In the genomic region with DNA sequence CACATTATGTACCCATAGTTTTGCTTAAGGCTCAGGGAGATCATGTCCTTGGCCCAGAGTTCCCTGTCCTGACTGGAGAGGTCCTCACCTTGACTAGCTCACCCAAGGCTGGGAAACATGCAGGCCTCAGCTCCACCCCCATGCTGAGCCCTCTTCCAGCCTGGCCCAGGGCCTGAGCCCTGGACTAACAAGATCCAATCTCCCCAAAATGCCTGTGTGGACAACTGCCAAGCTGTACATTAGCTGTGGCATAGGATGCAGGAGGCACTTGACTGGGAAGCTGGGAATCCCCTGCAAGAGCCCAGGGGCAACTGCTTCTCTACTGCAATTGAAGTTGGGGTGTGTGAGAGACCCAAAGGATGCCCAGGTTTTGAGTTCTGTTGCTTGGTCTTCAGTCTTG, we compare ENCODE assay signal across 20 cellular contexts. TPM values are rescaled to one million over a fixed set of nuclear protein-coding genes. Genes with fewer than 3 reads are reported as not detected.
DNase-seq lines count a peak whose midpoint lies in the region; ATAC-seq and TF ChIP-seq lines count a peak whose summit lies in the region.
"Had no signal": no experiment of that assay in that cellular context is flagged by ENCODE, and none has a peak within 500 bp of the region (broad histone marks: within the 10 kb centered on the region; RNA-seq: fewer than 3 reads in every experiment).

No MANE protein-coding gene starts in this region.

- no peak for TF ChIP-seq POLR2A in right lobe of liver (IDR thresholded peaks at IDR 0.05)

- H3K9me3 ChIP-seq in BLaER1 treated with 17β-estradiol and CSF1 and Interleukin-3, amounts not matched to agents 10 nM and 100 nM (replicated peaks in 1 of 11): no peaks in the 10 kb centered on the region
- no peaks in the 10 kb centered on the region for H3K9me3 ChIP-seq in T-helper 17 cell (ENCODE audit: control insufficient read depth, low read length, poor library complexity, severe bottlenecking)
- H3K9me3 ChIP-seq in right lobe of liver: no peaks in the 10 kb centered on the region
- H3K9me3 ChIP-seq: HAP-1 had no signal

- peaks cover 41% of the 10 kb centered on the region for H3K4me1 Mint-ChIP-seq in T-helper 17 cell

- peak; percentile 8 for DNase-seq in GM13977 (ENCODE audit: low spot score)
- DNase-seq in T-helper 17 cell: no peak
- DNase-seq in posterior vena cava (ENCODE audit: low spot score): peak; percentile 22
- no peak for DNase-seq in right lobe of liver
- DNase-seq: DMS53, GF-D8, IMR-90, NCI-H1105 treated with DMSO at 0.1 percent for 48 hours, NCI-H2029 treated with DMSO at 0.1 percent for 48 hours, NCI-H446, NCI-H526, PC-9, RPMI8226, SHP77 had no signal

- H3K4me3 ChIP-seq in BLaER1 treated with 17β-estradiol and CSF1 and Interleukin-3, amounts not matched to agents 10 nM and 100 nM: no peak overlapping the region
- H3K4me3 ChIP-seq in right lobe of liver: no peak overlapping the region
- H3K4me3 ChIP-seq: HAP-1, PC-9 had no signal

- peak overlapping the region; percentile 72 for H3K27ac Mint-ChIP-seq in T-helper 17 cell

- in situ Hi-C loops in GM13977 (cut with MboI; ENCODE audit: low pct_unique_long_range_greater_than_20kb, low sequenced_read_pairs, unreplicated experiment): no loop called here

- H3K36me3 ChIP-seq in BLaER1 treated with 17β-estradiol and CSF1 and Interleukin-3, amounts not matched to agents 10 nM and 100 nM: no peaks in the 10 kb centered on the region
- peaks cover 0 to 11% (median 0%) of the 10 kb centered on the region in 4 donors for H3K36me3 ChIP-seq in right lobe of liver
- H3K36me3 ChIP-seq: HAP-1 had no signal

- H3K27ac ChIP-seq in BLaER1 treated with 17β-estradiol and CSF1 and Interleukin-3, amounts not matched to agents 10 nM and 100 nM: no peak overlapping the region
- H3K27ac ChIP-seq in right lobe of liver: no peak overlapping the region
- H3K27ac ChIP-seq: C4-2B, KMS-11, PC-9 had no signal

- peaks cover 2% of the 10 kb centered on the region for H3K36me3 Mint-ChIP-seq in T-helper 17 cell (ENCODE audit: low read depth)

- peaks cover 0 to 13% (median 0%) of the 10 kb centered on the region in 11 experiments; a peak in 3 of 22 replicates for H3K27me3 ChIP-seq in BLaER1 treated with 17β-estradiol and CSF1 and Interleukin-3, amounts not matched to agents 10 nM and 100 nM
- no peaks in the 10 kb centered on the region for H3K27me3 ChIP-seq in right lobe of liver

- intact Hi-C loops in posterior vena cava (cut with DNase I) (no loop called here), right lobe of liver (cut with DNase I) (no loop called here)

- H3K9ac ChIP-seq in BLaER1 treated with 17β-estradiol and CSF1 and Interleukin-3, amounts not matched to agents 10 nM and 100 nM: no peak overlapping the region
- H3K9ac ChIP-seq: KMS-11 had no signal

- no peaks in the 10 kb centered on the region for H3K27me3 Mint-ChIP-seq in T-helper 17 cell

- H4K20me1 ChIP-seq in BLaER1 treated with 17β-estradiol and CSF1 and Interleukin-3, amounts not matched to agents 10 nM and 100 nM: peaks cover 0 to 32% (median 0%) of the 10 kb centered on the region in 11 experiments; a peak in 5 of 22 replicates

- peaks cover 49 to 93% (median 88%) of the 10 kb centered on the region in 10 experiments for H3K4me1 ChIP-seq in BLaER1 treated with 17β-estradiol and CSF1 and Interleukin-3, amounts not matched to agents 10 nM and 100 nM
- H3K4me1 ChIP-seq in right lobe of liver: no peaks in the 10 kb centered on the region
- H3K4me1 ChIP-seq: HAP-1 had no signal

- no peak for ATAC-seq in T-helper 17 cell
- ATAC-seq in HG03460 (IDR thresholded peaks at IDR 0.05; ENCODE audit: unreplicated experiment): no peak
- ATAC-seq in HG03039 (IDR thresholded peaks at IDR 0.05; ENCODE audit: unreplicated experiment): no peak
- no peak for ATAC-seq in right lobe of liver

- peak overlapping the region in 9 of 11 experiments; percentile 87 to 99 (median 93); a peak in 18 of 22 replicates for H3K4me2 ChIP-seq in BLaER1 treated with 17β-estradiol and CSF1 and Interleukin-3, amounts not matched to agents 10 nM and 100 nM
- H3K4me2 ChIP-seq: KMS-11, PC-9 had no signal

- no peak overlapping the region for H3K4me3 Mint-ChIP-seq in T-helper 17 cell

- TF ChIP-seq CTCF in GM13977 (IDR thresholded peaks at IDR 0.05; ENCODE audit: extremely low read depth, insufficient read depth, missing control alignments): no peak
- TF ChIP-seq CTCF in right lobe of liver (IDR thresholded peaks at IDR 0.05): no peak

RNA-seq across cellular contexts. Expression of a gene that starts 2.1 kb away (rescaled TPM):
- 1 to 10 TPM in 1 of 2 donors, under 1 TPM in 1; 0.77 to 1.6 TPM for total RNA-seq in T-helper 17 cell
- not detected for total RNA-seq in posterior vena cava
- under 1 TPM; 0.12 to 0.37 (median 0.18) TPM for total RNA-seq in right lobe of liver
- total RNA-seq: IMR-90, PC-9 had no signal

RNA-seq across cellular contexts. Expression of a gene that starts 12.9 kb away (rescaled TPM):
- total RNA-seq in T-helper 17 cell: 10 to 100 TPM; 11.3 to 17.7 TPM
- total RNA-seq in posterior vena cava: 1 to 10 TPM; 4.7 to 5.1 TPM
- total RNA-seq in right lobe of liver: 10 to 100 TPM in 1 of 6 experiments, 1 to 10 TPM in 5; 1.7 to 12.1 (median 3.3) TPM

RNA-seq across cellular contexts. Expression of a gene that starts 28.4 kb away (rescaled TPM):
- total RNA-seq in T-helper 17 cell: 10 to 100 TPM; 38.4 to 42.5 TPM
- total RNA-seq in posterior vena cava: not detected
- 10 to 100 TPM; 13.3 to 33.9 (median 21.5) TPM for total RNA-seq in right lobe of liver
- total RNA-seq: IMR-90 had no signal

RNA-seq across cellular contexts. Expression of a gene that starts 36.5 kb away (rescaled TPM):
- total RNA-seq in T-helper 17 cell (1 to 10 TPM; 1.9 to 2.3 TPM), posterior vena cava (not detected), right lobe of liver (not detected)
- total RNA-seq: IMR-90 had no signal

RNA-seq across cellular contexts. Expression of a gene that starts 39.9 kb away (rescaled TPM):
- total RNA-seq in T-helper 17 cell (100 to 1,000 TPM in 1 of 2 donors, 10 to 100 TPM in 1; 99.8 to 124 TPM), posterior vena cava (10 to 100 TPM; 46.3 to 49.1 TPM), right lobe of liver (10 to 100 TPM; 21.3 to 35.7 (median 28.4) TPM)

Comparison
In these comparisons a context has a peak if more than half of its experiments do, and no peak if none do; other contexts are left out.
1. DNase-seq: peak in GM13977 (single experiment) and posterior vena cava (single experiment); none in T-helper 17 cell (0 of 3) and right lobe of liver (0 of 3).
2. RNA of a gene that starts 28.4 kb away (total RNA-seq): 38.4 to 42.5 TPM in T-helper 17 cell and 13.3 to 33.9 TPM in right lobe of liver; not detected in posterior vena cava; every median in the first group is over 10 times any median in the second.